ENCODE assay signal across 10 cellular contexts in genomic region chr11:75346296-75346695, GRCh38. TPM values are rescaled to one million over a fixed set of nuclear protein-coding genes. Genes with fewer than 3 reads are reported as not detected.
DNase-seq lines count a peak whose midpoint lies in the region; ATAC-seq and TF ChIP-seq lines count a peak whose summit lies in the region.
"Had no signal": no experiment of that assay in that cellular context is flagged by ENCODE, and none has a peak within 500 bp of the region (broad histone marks: within the 10 kb centered on the region; RNA-seq: fewer than 3 reads in every experiment).

No MANE protein-coding gene starts in this region.

- H3K27ac ChIP-seq in upper lobe of left lung, result peak overlapping the region; percentile 95 to 97 (median 96)

- H3K4me3 ChIP-seq in upper lobe of left lung, result peak overlapping the region in 1 of 4 donors; percentile 20
- H3K4me3 ChIP-seq: body of pancreas had no signal

- no peaks in the 10 kb centered on the region for H3K9me3 Mint-ChIP-seq in activated naive CD4-positive, alpha-beta T cell treated with anti-CD3 and anti-CD28 coated beads, Interleukin-2, amount 50 U/mL, for 72 hours
- H3K9me3 Mint-ChIP-seq in brain, result peaks cover 0 to 3% (median 0%) of the 10 kb centered on the region in 5 experiments
- H3K9me3 Mint-ChIP-seq in naive thymus-derived CD8-positive, alpha-beta T cell, result no peaks in the 10 kb centered on the region

- ATAC-seq in activated naive CD4-positive, alpha-beta T cell treated with anti-CD3 and anti-CD28 coated beads, Interleukin-2, amount 50 U/mL, for 72 hours, result no peak
- no peak for ATAC-seq in naive thymus-derived CD8-positive, alpha-beta T cell
- no peak for ATAC-seq in upper lobe of left lung (ENCODE audit: low FRiP score in 2 of 2)
- ATAC-seq: body of pancreas had no signal

- 81 to 82% methylated on average over 4 of the region's 4 CpGs for WGBS in upper lobe of left lung, 2 donors

- no peak overlapping the region for H3K4me3 Mint-ChIP-seq in brain
- peak overlapping the region in 8 of 10 donors; percentile 1 to 93 (median 64) for H3K4me3 Mint-ChIP-seq in naive thymus-derived CD8-positive, alpha-beta T cell

- peaks cover 84 to 100% (median 97%) of the 10 kb centered on the region in 4 donors for H3K4me1 ChIP-seq in upper lobe of left lung

- TF ChIP-seq POLR2A in upper lobe of left lung (IDR thresholded peaks at IDR 0.05), result no peak

- POLR2A ChIA-PET in naive thymus-derived CD8-positive, alpha-beta T cell (lab: Charles Lee), result interaction anchor here (0.5 to 8.5 kb wide), 6 partner anchors 9 to 68 kb away, joined by 4 to 110 read pairs (median 4); no protein-coding TSS in a partner anchor

- no peak for DNase-seq in activated naive CD4-positive, alpha-beta T cell treated with anti-CD3 and anti-CD28 coated beads, Interleukin-2, amount 50 U/mL, for 72 hours (ENCODE audit: low spot score in 2 of 2)
- no peak for DNase-seq in activated naive CD4-positive, alpha-beta T cell treated with Interleukin-2 at 50 U/mL for 16 hours
- DNase-seq in naive thymus-derived CD8-positive, alpha-beta T cell, result no peak
- DNase-seq in upper lobe of left lung (no peak), AML-193 (lab: John Stamatoyannopoulos, UW) (no peak), cortex of kidney (lab: John Stamatoyannopoulos, UW) (no peak), C1 segment of cervical spinal cord (lab: John Stamatoyannopoulos, UW) (no peak)
- DNase-seq: NCI-H146 had no signal

- no peaks in the 10 kb centered on the region for H3K27me3 ChIP-seq in upper lobe of left lung
- H3K27me3 ChIP-seq: body of pancreas had no signal

- H3K9me3 ChIP-seq in upper lobe of left lung, result no peaks in the 10 kb centered on the region
- H3K9me3 ChIP-seq: body of pancreas had no signal

- H3K36me3 ChIP-seq in upper lobe of left lung, result peaks cover 0 to 5% (median 0%) of the 10 kb centered on the region in 4 donors

- H3K27ac Mint-ChIP-seq in activated naive CD4-positive, alpha-beta T cell treated with anti-CD3 and anti-CD28 coated beads, Interleukin-2, amount 50 U/mL, for 72 hours, result peak overlapping the region; percentile 30 to 75
- H3K27ac Mint-ChIP-seq in brain, result peak overlapping the region; percentile 20 to 62 (median 54)
- H3K27ac Mint-ChIP-seq in naive thymus-derived CD8-positive, alpha-beta T cell, result peak overlapping the region; percentile 66 to 98 (median 89)

- H3K36me3 Mint-ChIP-seq in activated naive CD4-positive, alpha-beta T cell treated with anti-CD3 and anti-CD28 coated beads, Interleukin-2, amount 50 U/mL, for 72 hours, result peaks cover 0 to 6% of the 10 kb centered on the region in 2 donors
- H3K36me3 Mint-ChIP-seq in brain, result no peaks in the 10 kb centered on the region
- peaks cover 0 to 10% (median 0%) of the 10 kb centered on the region in 3 donors for H3K36me3 Mint-ChIP-seq in naive thymus-derived CD8-positive, alpha-beta T cell

- peaks cover 4% of the 10 kb centered on the region for H3K27me3 Mint-ChIP-seq in brain
- H3K27me3 Mint-ChIP-seq in naive thymus-derived CD8-positive, alpha-beta T cell, result no peaks in the 10 kb centered on the region

- TF ChIP-seq CTCF in brain (conservative IDR thresholded peaks at IDR 0.05), result no peak
- TF ChIP-seq CTCF in upper lobe of left lung (IDR thresholded peaks at IDR 0.05), result no peak

- no peak for TF ChIP-seq EP300 in upper lobe of left lung (IDR thresholded peaks at IDR 0.05)

- peaks cover 93% of the 10 kb centered on the region for H3K4me1 Mint-ChIP-seq in brain
- peaks cover 74 to 99% (median 95%) of the 10 kb centered on the region in 4 donors for H3K4me1 Mint-ChIP-seq in naive thymus-derived CD8-positive, alpha-beta T cell

RNA-seq across cellular contexts. Expression of gene ARRB1, which starts 5.2 kb away (rescaled TPM):
- 10 to 100 TPM; 11.5 to 28.9 TPM for total RNA-seq in activated naive CD4-positive, alpha-beta T cell treated with anti-CD3 and anti-CD28 coated beads, Interleukin-2, amount 50 U/mL, for 72 hours
- polyA plus RNA-seq in brain (ENCODE audit: insufficient read depth, low read depth, low replicate concordance), result 24.8 TPM
- total RNA-seq in naive thymus-derived CD8-positive, alpha-beta T cell, result 10 to 100 TPM; 60.0 to 65.3 TPM
- polyA plus RNA-seq in naive thymus-derived CD8-positive, alpha-beta T cell, result 10 to 100 TPM in 1 of 3 donors, 1 to 10 TPM in 2; 7.6 to 12.2 (median 9.0) TPM
- total RNA-seq in upper lobe of left lung, result 100 to 1,000 TPM; 119 to 235 (median 170) TPM

RNA-seq across cellular contexts. Expression of gene RPS3, which starts 53.0 kb away (rescaled TPM):
- 1,000 to 10,000 TPM; 4,688 to 5,066 TPM for total RNA-seq in activated naive CD4-positive, alpha-beta T cell treated with anti-CD3 and anti-CD28 coated beads, Interleukin-2, amount 50 U/mL, for 72 hours
- 3,030 TPM for polyA plus RNA-seq in brain (ENCODE audit: insufficient read depth, low read depth, low replicate concordance)
- 1,000 to 10,000 TPM; 5,159 to 5,268 TPM for total RNA-seq in naive thymus-derived CD8-positive, alpha-beta T cell
- polyA plus RNA-seq in naive thymus-derived CD8-positive, alpha-beta T cell, result 1,000 to 10,000 TPM; 6,922 to 7,216 (median 7,023) TPM
- 1,000 to 10,000 TPM in 4 of 6 donors, 100 to 1,000 TPM in 2; 474 to 2,141 (median 1,268) TPM for total RNA-seq in upper lobe of left lung

Comparison
In these comparisons a context has a peak if more than half of its experiments do, and no peak if none do; other contexts are left out.
1. H3K4me3 Mint-ChIP-seq: peak in naive thymus-derived CD8-positive, alpha-beta T cell (8 of 10); none in brain (0 of 5).
2. Peak in every context shown above with its lines, with median percentiles within 50 percentile points of each other: H3K27ac Mint-ChIP-seq.